8 cellular contexts compared by ENCODE assay signal in genomic region chr7:149856-150636, GRCh38. TPM values are rescaled to one million over a fixed set of nuclear protein-coding genes. Genes with fewer than 3 reads are reported as not detected.
DNase-seq lines count a peak whose midpoint lies in the region; ATAC-seq and TF ChIP-seq lines count a peak whose summit lies in the region.

No MANE protein-coding gene starts in this region.

- 5 to 20% methylated on average over 1 to 4 of the region's 37 CpGs for WGBS in esophagus squamous epithelium, 2 donors

- peaks cover 2 to 8% (median 7%) of the 10 kb centered on the region in 3 donors for H3K4me1 Mint-ChIP-seq in IgD-negative memory B cell
- H3K4me1 Mint-ChIP-seq in activated CD8-positive, alpha-beta T cell treated with anti-CD3 and anti-CD28 coated beads for 36 hours (ENCODE audit: low read depth) = peaks cover 12% of the 10 kb centered on the region

- H3K9me3 Mint-ChIP-seq in IgD-negative memory B cell = peaks cover 0 to 7% (median 2%) of the 10 kb centered on the region in 3 donors
- H3K9me3 Mint-ChIP-seq in activated CD8-positive, alpha-beta T cell treated with anti-CD3 and anti-CD28 coated beads for 36 hours = no peaks in the 10 kb centered on the region

- H3K9me3 ChIP-seq in esophagus squamous epithelium (no peaks in the 10 kb centered on the region), neutrophil (no peaks in the 10 kb centered on the region), uterus (no peaks in the 10 kb centered on the region)

- H3K4me3 ChIP-seq in esophagus squamous epithelium (peak overlapping the region; percentile 46 to 72 (median 58)), neutrophil (ENCODE audit: low read depth in 1 of 2, low read length in 1 of 2) (peak overlapping the region; percentile 63 to 79), uterus (peak overlapping the region; percentile 36 to 67)

- no peak for TF ChIP-seq CTCF in activated CD8-positive, alpha-beta T cell treated with anti-CD3 and anti-CD28 coated beads for 36 hours (IDR thresholded peaks at IDR 0.05)
- TF ChIP-seq CTCF in esophagus squamous epithelium (IDR thresholded peaks at IDR 0.05) (no peak), neutrophil (IDR thresholded peaks at IDR 0.05) (no peak), uterus (IDR thresholded peaks at IDR 0.05) (no peak)

- H3K27me3 ChIP-seq in esophagus squamous epithelium (no peaks in the 10 kb centered on the region), neutrophil (no peaks in the 10 kb centered on the region), uterus (no peaks in the 10 kb centered on the region)

- peak overlapping the region; percentile 91 to 98 (median 94) for H3K4me3 Mint-ChIP-seq in IgD-negative memory B cell
- peak overlapping the region; percentile 91 for H3K4me3 Mint-ChIP-seq in activated CD8-positive, alpha-beta T cell treated with anti-CD3 and anti-CD28 coated beads for 36 hours

- peaks cover 2% of the 10 kb centered on the region for H3K36me3 Mint-ChIP-seq in IgD-negative memory B cell
- peaks cover 14% of the 10 kb centered on the region for H3K36me3 Mint-ChIP-seq in activated CD8-positive, alpha-beta T cell treated with anti-CD3 and anti-CD28 coated beads for 36 hours (ENCODE audit: low read depth)

- H3K4me1 ChIP-seq in esophagus squamous epithelium (peaks cover 8 to 22% (median 9%) of the 10 kb centered on the region in 3 donors), neutrophil (ENCODE audit: control insufficient read depth in 1 of 2, insufficient read depth in 1 of 2, low read depth in 1 of 2, low read length in 1 of 2) (peaks cover 16 to 22% of the 10 kb centered on the region in 2 experiments), uterus (no peaks in the 10 kb centered on the region)

- H3K27ac Mint-ChIP-seq in IgD-negative memory B cell = peak overlapping the region; percentile 98 to 100 (median 100)
- peak overlapping the region; percentile 100 for H3K27ac Mint-ChIP-seq in activated CD8-positive, alpha-beta T cell treated with anti-CD3 and anti-CD28 coated beads for 36 hours

- ATAC-seq in activated CD8-positive, alpha-beta T cell treated with anti-CD3 and anti-CD28 coated beads for 36 hours = peak; percentile 17
- no peak for ATAC-seq in GM21737 (IDR thresholded peaks at IDR 0.05; ENCODE audit: unreplicated experiment)

- H3K36me3 ChIP-seq in esophagus squamous epithelium (no peaks in the 10 kb centered on the region), neutrophil (no peaks in the 10 kb centered on the region), uterus (no peaks in the 10 kb centered on the region)

- CTCF ChIA-PET in activated CD8-positive, alpha-beta T cell treated with anti-CD3 and anti-CD28 coated beads for 36 hours (lab: Charles Lee) = interaction anchor here (1.0 to 1.3 kb wide), 2 partner anchors 11 to 19 kb away, joined by 3 read pairs; no protein-coding TSS in a partner anchor

- peak; percentile 59 for DNase-seq in DMS 273 (lab: John Stamatoyannopoulos, UW; ENCODE audit: unreplicated experiment)
- DNase-seq in DMS 273 treated with DMSO at 0.1 percent for 48 hours (lab: John Stamatoyannopoulos, UW) = no peak
- DNase-seq in activated CD8-positive, alpha-beta T cell treated with anti-CD3 and anti-CD28 coated beads for 36 hours = peak; percentile 62
- DNase-seq in esophagus squamous epithelium (lab: John Stamatoyannopoulos, UW) = no peak
- DNase-seq in uterus = peak in 1 of 2 donors; percentile 48

- POLR2A ChIA-PET in activated CD8-positive, alpha-beta T cell treated with anti-CD3 and anti-CD28 coated beads for 36 hours (lab: Charles Lee) = interaction anchor here (1.1 kb wide), 1 partner anchor 39 kb away, joined by 3 read pairs; no protein-coding TSS in a partner anchor

- TF ChIP-seq POLR2A in esophagus squamous epithelium (IDR thresholded peaks at IDR 0.05) (no peak), uterus (IDR thresholded peaks at IDR 0.05) (no peak)

- intact Hi-C loops in activated CD8-positive, alpha-beta T cell treated with anti-CD3 and anti-CD28 coated beads for 36 hours (cut with micrococcal nuclease) = no loop called here
- intact Hi-C loops in esophagus squamous epithelium (cut with DNase I) (no loop called here), uterus (cut with DNase I; ENCODE audit: low total_unique reads) (loop anchor here (5.0 kb wide), 1 partner anchor 42 kb away; the partner anchor contains the start of gene FAM20C)

- H3K27ac ChIP-seq in esophagus squamous epithelium = peak overlapping the region; percentile 91 to 97 (median 94)
- H3K27ac ChIP-seq in neutrophil = peak overlapping the region; percentile 91
- H3K27ac ChIP-seq in uterus = peak overlapping the region; percentile 86 to 94

- H3K27me3 Mint-ChIP-seq in IgD-negative memory B cell = peaks cover 2% of the 10 kb centered on the region
- no peaks in the 10 kb centered on the region for H3K27me3 Mint-ChIP-seq in activated CD8-positive, alpha-beta T cell treated with anti-CD3 and anti-CD28 coated beads for 36 hours

RNA-seq across cellular contexts. Expression of gene FAM20C, which starts 42.3 kb away (rescaled TPM):
- not detected for polyA plus RNA-seq in IgD-negative memory B cell
- 1 to 10 TPM in 1 of 2 experiments, under 1 TPM in 1; 0.29 to 1.1 TPM for total RNA-seq in activated CD8-positive, alpha-beta T cell treated with anti-CD3 and anti-CD28 coated beads for 36 hours
- total RNA-seq in esophagus squamous epithelium (10 to 100 TPM in 3 of 4 donors, 1 to 10 TPM in 1; 8.5 to 16.0 (median 13.7) TPM), uterus (10 to 100 TPM in 3 of 4 donors, 1 to 10 TPM in 1; 3.8 to 28.8 (median 16.4) TPM)

Comparison
In these comparisons a context has a peak if more than half of its experiments do, and no peak if none do; other contexts are left out.
1. DNase-seq: peak in DMS 273 (single experiment) and activated CD8-positive, alpha-beta T cell treated with anti-CD3 and anti-CD28 coated beads for 36 hours (single experiment); none in DMS 273 treated with DMSO at 0.1 percent for 48 hours (single experiment) and esophagus squamous epithelium (single experiment).
2. Peak in every context shown above with its lines, with median percentiles within 50 percentile points of each other: H3K27ac ChIP-seq and H3K4me3 ChIP-seq.